ENCODE assay signal across 21 cellular contexts in the genomic region with DNA sequence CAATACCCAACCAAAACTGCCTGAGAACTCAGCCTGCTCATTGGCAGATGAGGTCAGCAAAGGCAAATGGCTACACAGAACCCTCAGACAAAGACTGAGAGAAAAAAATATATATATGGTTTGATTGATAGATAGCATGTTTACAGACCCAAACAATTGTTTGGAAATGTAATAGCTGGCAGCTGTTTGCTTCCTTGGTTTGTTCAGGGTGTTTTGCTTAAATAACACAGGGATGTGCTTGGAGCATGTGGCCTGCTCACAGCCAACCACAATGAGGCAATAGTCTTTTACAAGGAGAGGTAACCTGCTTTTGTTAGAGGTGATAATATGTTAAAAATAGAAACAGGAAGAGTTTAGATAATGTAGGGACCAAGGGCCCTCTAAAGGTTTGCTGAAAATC.
DNase-seq lines count a peak whose midpoint lies in the region; ATAC-seq and TF ChIP-seq lines count a peak whose summit lies in the region.
"Had no signal": no experiment of that assay in that cellular context is flagged by ENCODE, and none has a peak within 500 bp of the region (broad histone marks: within the 10 kb centered on the region; RNA-seq: fewer than 3 reads in every experiment).

No MANE protein-coding gene starts in this region.

- H3K4me1 ChIP-seq in Loucy (ENCODE audit: insufficient read depth, low read length, poor library complexity, severe bottlenecking) (no peaks in the 10 kb centered on the region), PC-9 (replicated peaks; ENCODE audit: insufficient read depth) (peaks cover 40% of the 10 kb centered on the region), esophagus muscularis mucosa (no peaks in the 10 kb centered on the region)
- H3K4me1 ChIP-seq: BE2C, lower lobe of right lung had no signal

- TF ChIP-seq CTCF in Loucy (conservative IDR thresholded peaks at IDR 0.05; ENCODE audit: low read length) (no peak), PC-9 (conservative IDR thresholded peaks at IDR 0.05) (no peak), esophagus muscularis mucosa (IDR thresholded peaks at IDR 0.05) (no peak)

- peak; percentile 43 for ATAC-seq in left colon
- ATAC-seq in activated CD4-positive, CD25-positive, alpha-beta regulatory T cell treated with anti-CD3 and anti-CD28 coated beads, Interleukin-2, amount 50 U/mL, for 24 hours, result no peak
- ATAC-seq: lower lobe of right lung; naive thymus-derived CD4-positive, alpha-beta T cell had no signal

- no TSS peak for BruUV-seq in PC-9 (replicated peaks; lab: Mats Ljungman, UMichigan)

- H3F3A ChIP-seq in Loucy (ENCODE audit: low read depth), result no peaks in the 10 kb centered on the region
- H3F3A ChIP-seq in PC-9 (ENCODE audit: insufficient read depth, low read depth), result peaks cover 9% of the 10 kb centered on the region; the same call in 1 of the 2 replicates

- H3K79me2 ChIP-seq in Loucy (ENCODE audit: insufficient read depth, low read length), result no peaks in the 10 kb centered on the region
- no peaks in the 10 kb centered on the region for H3K79me2 ChIP-seq in PC-9 (ENCODE audit: low read depth)

- POLR2A ChIA-PET in PC-9 (lab: Charles Lee; ENCODE audit: unreplicated experiment), result no interaction called here

- CTCF ChIA-PET in PC-9 (lab: Charles Lee), result no interaction called here

- H2AFZ ChIP-seq in Loucy (ENCODE audit: low read length), result peak overlapping the region; percentile 36; the same call in 1 of the 2 replicates
- H2AFZ ChIP-seq in PC-9, result peak overlapping the region; percentile 20

- no peak overlapping the region for H3K9ac ChIP-seq in Loucy (ENCODE audit: low read depth, low read length, poor library complexity, severe bottlenecking)

- H3K9me3 ChIP-seq in Loucy (ENCODE audit: insufficient read depth, low read depth, low read length), result no peaks in the 10 kb centered on the region
- H3K9me3 ChIP-seq in PC-9 (ENCODE audit: insufficient read depth, low read depth), result no peaks in the 10 kb centered on the region
- no peaks in the 10 kb centered on the region for H3K9me3 ChIP-seq in esophagus muscularis mucosa
- H3K9me3 ChIP-seq: BE2C, lower lobe of right lung had no signal

- intact Hi-C loops in PC-9 (cut with micrococcal nuclease; ENCODE audit: unreplicated experiment) (no loop called here), left colon (cut with DNase I, micrococcal nuclease) (no loop called here), esophagus muscularis mucosa (cut with DNase I) (no loop called here)

- no peak overlapping the region for H3K4me2 ChIP-seq in Loucy (ENCODE audit: low read depth, low read length, poor library complexity, severe bottlenecking)
- H3K4me2 ChIP-seq in PC-9, result peak overlapping the region; percentile 55

- H3K4me3 ChIP-seq in Loucy (ENCODE audit: low read length, poor library complexity, severe bottlenecking) (no peak overlapping the region), PC-9 (0 out of 2 replicates have a peak overlapping the region, but pooled peaks have one; percentile 1), esophagus muscularis mucosa (no peak overlapping the region)
- H3K4me3 ChIP-seq: lower lobe of right lung had no signal

- H3K36me3 ChIP-seq in Loucy (ENCODE audit: insufficient read depth, low read length) (no peaks in the 10 kb centered on the region), PC-9 (ENCODE audit: low read depth) (no peaks in the 10 kb centered on the region), esophagus muscularis mucosa (no peaks in the 10 kb centered on the region)
- H3K36me3 ChIP-seq: BE2C, lower lobe of right lung had no signal

- no peak for TF ChIP-seq POLR2A in esophagus muscularis mucosa (IDR thresholded peaks at IDR 0.05; ENCODE audit: low read depth)

- H4K20me1 ChIP-seq in Loucy (ENCODE audit: insufficient read depth, low read length, poor library complexity, severe bottlenecking) (no peaks in the 10 kb centered on the region), PC-9 (ENCODE audit: insufficient read depth) (no peaks in the 10 kb centered on the region)

- peak; percentile 39 for DNase-seq in Daoy (ENCODE audit: low read depth)
- peak in 1 of 2 experiments; percentile 87 for DNase-seq in PC-9
- no peak for DNase-seq in left colon
- no peak for DNase-seq in stimulated activated naive CD4-positive, alpha-beta T cell treated with Interleukin-2 at 50 U/mL for 16 hours (lab: John Stamatoyannopoulos, UW)
- DNase-seq in esophagus muscularis mucosa (ENCODE audit: extremely low spot score), result no peak
- DNase-seq: activated CD4-positive, alpha-beta T cell treated with anti-CD3 and anti-CD28 coated beads, Interleukin-2, amount 50 U/mL, for 1 hour; activated naive CD4-positive, alpha-beta T cell treated with anti-CD3 and anti-CD28 coated beads, Interleukin-2, amount 10 ng/mL, durations not matched to agents 7 days and 5 days; activated T-cell treated with anti-CD3 and anti-CD28 coated beads for 4 hours; BE2C; glutamatergic neuron; Karpas-422; lower lobe of right lung; naive thymus-derived CD4-positive, alpha-beta T cell; NCI-H187 treated with DMSO at 0.1 percent for 48 hours; NCI-H82; posterior cingulate gyrus; RPMI8226; stimulated activated CD4-positive, alpha-beta T cell treated with anti-CD3 and anti-CD28 coated beads, Interleukin-4, amount 100 ng/mL, for 4 hours; stimulated activated CD8-positive, alpha-beta memory T cell treated with anti-CD3 and anti-CD28 coated beads, Interleukin-4, amount 100 ng/mL, for 48 hours had no signal

- H3K27me3 ChIP-seq in Loucy (ENCODE audit: insufficient read depth, low read length, poor library complexity, severe bottlenecking), result no peaks in the 10 kb centered on the region
- H3K27me3 ChIP-seq in PC-9 (ENCODE audit: insufficient read depth, low read depth), result no peaks in the 10 kb centered on the region
- H3K27me3 ChIP-seq in esophagus muscularis mucosa, result no peaks in the 10 kb centered on the region
- H3K27me3 ChIP-seq: BE2C had no signal

- TF ChIP-seq EP300 in esophagus muscularis mucosa (IDR thresholded peaks at IDR 0.05), result no peak

- H3K27ac ChIP-seq in PC-9 (peak overlapping the region; percentile 86), esophagus muscularis mucosa (replicated peaks in 1 of 4) (no peak overlapping the region)
- H3K27ac ChIP-seq: lower lobe of right lung had no signal

- H3K9me2 ChIP-seq in Loucy (replicated peaks; ENCODE audit: low read depth, low read length), result no peaks in the 10 kb centered on the region
- H3K9me2 ChIP-seq in PC-9 (ENCODE audit: insufficient read depth), result no peaks in the 10 kb centered on the region
